ENCODE assay signal across 10 cellular contexts in genomic region chr1:59046134-59046533, GRCh38.
DNase-seq lines count a peak whose midpoint lies in the region; ATAC-seq and TF ChIP-seq lines count a peak whose summit lies in the region.
"Had no signal": no experiment of that assay in that cellular context is flagged by ENCODE, and none has a peak within 500 bp of the region (broad histone marks: within the 10 kb centered on the region; RNA-seq: fewer than 3 reads in every experiment).

No MANE protein-coding gene starts in this region.

- dilution Hi-C loops in mammary epithelial cell (cut with HindIII; ENCODE audit: low sequenced_read_pairs): no loop called here

- DNase-seq in MCF 10A (ENCODE audit: unreplicated experiment): peak; percentile 32
- DNase-seq in mammary epithelial cell: no peak
- peak; percentile 61 for DNase-seq in amniotic epithelial cell (ENCODE audit: low read depth)
- no peak for DNase-seq in uterus
- no peak for DNase-seq in HUDEP-2 (lab: John Stamatoyannopoulos, UW; ENCODE audit: unreplicated experiment in 76 of 76)
- DNase-seq in A172 (ENCODE audit: low spot score): no peak
- DNase-seq in AG20443 (ENCODE audit: low spot score): no peak
- DNase-seq: NCI-H1694 treated with DMSO at 0.1 percent for 48 hours had no signal

- intact Hi-C loops in MCF 10A (cut with micrococcal nuclease): loop anchor here (10.0 kb wide), 1 partner anchor 261 kb away; the partner anchor contains the start of gene JUN
- intact Hi-C loops in mammary epithelial cell (cut with micrococcal nuclease): loop anchor here (10.0 kb wide), 2 partner anchors 649 to 709 kb away; no protein-coding TSS in a partner anchor
- intact Hi-C loops in uterus (cut with DNase I; ENCODE audit: low total_unique reads): no loop called here

- no peak overlapping the region for H3K27ac Mint-ChIP-seq in MCF 10A (ENCODE audit: low read depth, unreplicated experiment)

- no peaks in the 10 kb centered on the region for H3K79me2 ChIP-seq in mammary epithelial cell (ENCODE audit: insufficient read depth, low read length)

- peak; percentile 9 for ATAC-seq in HG03342 (IDR thresholded peaks at IDR 0.05; ENCODE audit: unreplicated experiment)

- TF ChIP-seq POLR2A in uterus (IDR thresholded peaks at IDR 0.05): no peak

- H2AFZ ChIP-seq in mammary epithelial cell (ENCODE audit: low read depth, low read length): no peak overlapping the region

- peaks cover 18% of the 10 kb centered on the region for H3K4me1 ChIP-seq in mammary epithelial cell (ENCODE audit: insufficient read depth, low read length)
- H3K4me1 ChIP-seq in uterus: peaks cover 0 to 13% of the 10 kb centered on the region in 2 donors

- BruUV-seq in MCF 10A (replicated peaks; lab: Mats Ljungman, UMichigan) (no TSS peak), mammary epithelial cell (replicated peaks; lab: Mats Ljungman, UMichigan) (no TSS peak)

- no peak overlapping the region for H3K4me2 ChIP-seq in mammary epithelial cell (ENCODE audit: insufficient read depth, low read depth, low read length)

- TF ChIP-seq CTCF in MCF 10A (IDR thresholded peaks at IDR 0.05; ENCODE audit: unreplicated experiment) (no peak), mammary epithelial cell (conservative IDR thresholded peaks at IDR 0.05 in 1 of 2, IDR thresholded peaks at IDR 0.05 in 1 of 2; ENCODE audit: extremely low read depth in 1 of 2, insufficient read depth in 1 of 2, low read depth in 1 of 2, low read length in 2 of 2) (no peak), uterus (IDR thresholded peaks at IDR 0.05) (no peak)

- POLR2A ChIA-PET in MCF 10A (lab: Yijun Ruan, JAX): no interaction called here

- H3K4me1 Mint-ChIP-seq in MCF 10A (ENCODE audit: insufficient read depth, unreplicated experiment): peaks cover 27% of the 10 kb centered on the region

- H3K9me3 Mint-ChIP-seq in MCF 10A (ENCODE audit: unreplicated experiment): no peaks in the 10 kb centered on the region

- H3K36me3 Mint-ChIP-seq in MCF 10A (ENCODE audit: insufficient read depth, unreplicated experiment): no peaks in the 10 kb centered on the region

- H3K27me3 ChIP-seq in mammary epithelial cell (ENCODE audit: insufficient read depth, low read length) (no peaks in the 10 kb centered on the region), uterus (no peaks in the 10 kb centered on the region)

- no peaks in the 10 kb centered on the region for H3K36me3 ChIP-seq in mammary epithelial cell (ENCODE audit: insufficient read depth, low read length)
- H3K36me3 ChIP-seq in uterus: no peaks in the 10 kb centered on the region

- H3K9me3 ChIP-seq in mammary epithelial cell (replicated peaks; ENCODE audit: insufficient read depth, low read length): no peaks in the 10 kb centered on the region
- H3K9me3 ChIP-seq in uterus: no peaks in the 10 kb centered on the region

- H3K27ac ChIP-seq in mammary epithelial cell (ENCODE audit: insufficient read depth, low read depth, low read length) (no peak overlapping the region), uterus (peak overlapping the region; percentile 58 to 66)
- H3K27ac ChIP-seq: HL-60 had no signal

- WGBS in mammary epithelial cell (ENCODE audit: low coverage, missing lambda C conversion rate): 19% methylated on average over 2 of the region's 2 CpGs

- H3K9ac ChIP-seq in mammary epithelial cell (ENCODE audit: insufficient read depth, low read length): no peak overlapping the region

- H3K4me3 ChIP-seq in mammary epithelial cell (replicated peaks in 1 of 3; ENCODE audit: insufficient read depth in 1 of 3, low read depth in 2 of 3, low read length in 3 of 3): no peak overlapping the region
- no peak overlapping the region for H3K4me3 ChIP-seq in uterus

- in situ Hi-C loops in mammary epithelial cell (cut with MboI; ENCODE audit: low sequenced_read_pairs in 2 of 2): no loop called here

- no peak overlapping the region for H3K4me3 Mint-ChIP-seq in MCF 10A (ENCODE audit: unreplicated experiment)

- H4K20me1 ChIP-seq in mammary epithelial cell (ENCODE audit: insufficient read depth, low read length): no peaks in the 10 kb centered on the region

- H3K27me3 Mint-ChIP-seq in MCF 10A (ENCODE audit: insufficient read depth, unreplicated experiment): no peaks in the 10 kb centered on the region

- CTCF ChIA-PET in MCF 10A (lab: Yijun Ruan, JAX): interaction anchor here (0.5 kb wide), 1 partner anchor 77 kb away, joined by 3 read pairs; no protein-coding TSS in a partner anchor
- CTCF ChIA-PET in mammary epithelial cell (lab: Charles Lee; ENCODE audit: low non-redundant PET): no interaction called here

Comparison
In these comparisons a context has a peak if more than half of its experiments do, and no peak if none do; other contexts are left out.
1. DNase-seq: peak in MCF 10A (single experiment) and amniotic epithelial cell (single experiment); none in mammary epithelial cell (single experiment), uterus (0 of 2), HUDEP-2 (0 of 76), A172 (single experiment) and AG20443 (single experiment).